8 cellular contexts compared by ENCODE assay signal in the genomic region with DNA sequence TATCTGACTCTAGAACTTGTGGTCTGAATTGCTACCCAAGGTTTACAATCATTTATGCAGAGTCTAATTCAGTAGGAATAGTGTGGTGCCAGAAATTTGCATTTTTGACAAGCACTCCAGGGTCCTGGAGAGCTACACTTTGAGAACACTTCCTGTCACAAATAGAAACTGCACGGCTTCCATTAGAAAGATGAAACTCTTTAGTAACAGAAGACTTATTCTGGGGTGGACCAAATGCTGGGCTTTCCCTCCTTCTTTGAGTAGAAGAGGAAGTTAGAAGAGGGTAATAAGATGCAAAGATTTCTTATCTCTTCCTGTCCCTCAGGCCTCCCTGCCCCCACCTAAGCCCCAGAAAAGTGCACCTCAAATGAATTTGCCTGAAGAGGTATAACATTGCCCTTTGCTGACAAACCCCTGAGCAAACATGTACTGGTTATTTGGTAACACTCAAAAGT. TPM values are rescaled to one million over a fixed set of nuclear protein-coding genes. Genes with fewer than 3 reads are reported as not detected.
DNase-seq lines count a peak whose midpoint lies in the region; ATAC-seq and TF ChIP-seq lines count a peak whose summit lies in the region.

No MANE protein-coding gene starts in this region.

- peak overlapping the region; percentile 58 for H3K4me3 ChIP-seq in OCI-LY3 (ENCODE audit: low read length)
- no peak overlapping the region for H3K4me3 ChIP-seq in ascending aorta
- no peak overlapping the region for H3K4me3 ChIP-seq in sigmoid colon

- no peak for DNase-seq in activated T-cell treated with anti-CD3 and anti-CD28 coated beads, Interleukin-2, amount 50 U/mL, for 72 hours
- DNase-seq in activated T-cell treated with anti-CD3 and anti-CD28 coated beads, Interleukin-2, amount 50 U/mL, for 48 hours = no peak
- DNase-seq in stimulated activated effector memory CD8-positive, alpha-beta T cell treated with anti-CD3 and anti-CD28 coated beads, Interleukin-12 subunit alpha, Interleukin-12 subunit beta, amount 100 ng/mL, for 72 hours (ENCODE audit: low spot score in 2 of 2) = no peak
- DNase-seq in ascending aorta (ENCODE audit: low spot score in 2 of 2) = no peak
- DNase-seq in sigmoid colon = no peak
- no peak for DNase-seq in 8988T

- peak overlapping the region; percentile 80 for H3K4me2 ChIP-seq in OCI-LY3 (ENCODE audit: low read length)

- H3K27me3 ChIP-seq in OCI-LY3 (ENCODE audit: low read depth, low read length) (no peaks in the 10 kb centered on the region), ascending aorta (no peaks in the 10 kb centered on the region), sigmoid colon (no peaks in the 10 kb centered on the region)

- no peak for TF ChIP-seq POLR2A in sigmoid colon (IDR thresholded peaks at IDR 0.05)

- ATAC-seq in activated T-cell treated with anti-CD3 and anti-CD28 coated beads, Interleukin-2, amount 50 U/mL, for 72 hours (replicated peaks in 1 of 2) = peak in 1 of 2 donors; percentile 33
- peak; percentile 66 for ATAC-seq in HG02970 (IDR thresholded peaks at IDR 0.05; ENCODE audit: low FRiP score, unreplicated experiment)
- ATAC-seq in stimulated activated effector memory CD8-positive, alpha-beta T cell treated with anti-CD3 and anti-CD28 coated beads, Interleukin-12 subunit alpha, Interleukin-12 subunit beta, amount 100 ng/mL, for 72 hours = peak; percentile 43

- no peaks in the 10 kb centered on the region for H3K9me3 Mint-ChIP-seq in activated T-cell treated with anti-CD3 and anti-CD28 coated beads, Interleukin-2, amount 50 U/mL, for 72 hours
- H3K9me3 Mint-ChIP-seq in stimulated activated effector memory CD8-positive, alpha-beta T cell treated with anti-CD3 and anti-CD28 coated beads, Interleukin-12 subunit alpha, Interleukin-12 subunit beta, amount 100 ng/mL, for 72 hours = no peaks in the 10 kb centered on the region

- no peak overlapping the region for H2AFZ ChIP-seq in OCI-LY3 (ENCODE audit: low read depth, low read length)

- peaks cover 14% of the 10 kb centered on the region; the same call in 1 of the 2 replicates for H3K79me2 ChIP-seq in OCI-LY3 (ENCODE audit: low read length)

- H3K36me3 ChIP-seq in OCI-LY3 (replicated peaks; ENCODE audit: low read depth, low read length) = peaks cover 29% of the 10 kb centered on the region
- peaks cover 4 to 6% of the 10 kb centered on the region in 2 donors for H3K36me3 ChIP-seq in ascending aorta
- H3K36me3 ChIP-seq in sigmoid colon = peaks cover 0 to 34% (median 10%) of the 10 kb centered on the region in 4 donors

- no peaks in the 10 kb centered on the region for H4K20me1 ChIP-seq in OCI-LY3 (ENCODE audit: insufficient read depth, low read length)

- H3K4me1 ChIP-seq in OCI-LY3 (ENCODE audit: low read length) = peaks cover 55% of the 10 kb centered on the region
- H3K4me1 ChIP-seq in ascending aorta = peaks cover 6 to 16% of the 10 kb centered on the region in 2 donors
- H3K4me1 ChIP-seq in sigmoid colon = peaks cover 0 to 18% (median 13%) of the 10 kb centered on the region in 4 donors

- peaks cover 2 to 4% of the 10 kb centered on the region in 2 donors for H3K36me3 Mint-ChIP-seq in activated T-cell treated with anti-CD3 and anti-CD28 coated beads, Interleukin-2, amount 50 U/mL, for 72 hours (ENCODE audit: insufficient read depth in 2 of 2)
- peaks cover 52% of the 10 kb centered on the region for H3K36me3 Mint-ChIP-seq in stimulated activated effector memory CD8-positive, alpha-beta T cell treated with anti-CD3 and anti-CD28 coated beads, Interleukin-12 subunit alpha, Interleukin-12 subunit beta, amount 100 ng/mL, for 72 hours

- H3K27ac ChIP-seq in OCI-LY3 (ENCODE audit: low read length) = peak overlapping the region; percentile 92
- no peak overlapping the region for H3K27ac ChIP-seq in ascending aorta
- no peak overlapping the region for H3K27ac ChIP-seq in sigmoid colon

- peak overlapping the region; percentile 22 to 51 for H3K4me3 Mint-ChIP-seq in activated T-cell treated with anti-CD3 and anti-CD28 coated beads, Interleukin-2, amount 50 U/mL, for 72 hours
- H3K4me3 Mint-ChIP-seq in stimulated activated effector memory CD8-positive, alpha-beta T cell treated with anti-CD3 and anti-CD28 coated beads, Interleukin-12 subunit alpha, Interleukin-12 subunit beta, amount 100 ng/mL, for 72 hours = no peak overlapping the region

- peak overlapping the region; percentile 73 for H3K27ac Mint-ChIP-seq in activated T-cell treated with anti-CD3 and anti-CD28 coated beads, Interleukin-2, amount 50 U/mL, for 72 hours
- peak overlapping the region; percentile 66 for H3K27ac Mint-ChIP-seq in stimulated activated effector memory CD8-positive, alpha-beta T cell treated with anti-CD3 and anti-CD28 coated beads, Interleukin-12 subunit alpha, Interleukin-12 subunit beta, amount 100 ng/mL, for 72 hours

- 31 to 85% methylated on average over 1 of the region's 1 CpG for WGBS in sigmoid colon, 2 donors

- no peak for TF ChIP-seq EP300 in sigmoid colon (IDR thresholded peaks at IDR 0.05)

- TF ChIP-seq CTCF in OCI-LY3 (IDR thresholded peaks at IDR 0.05; ENCODE audit: low read depth, low read length) (no peak), ascending aorta (IDR thresholded peaks at IDR 0.05) (no peak), sigmoid colon (IDR thresholded peaks at IDR 0.05) (no peak)

- H3K27me3 Mint-ChIP-seq in activated T-cell treated with anti-CD3 and anti-CD28 coated beads, Interleukin-2, amount 50 U/mL, for 72 hours (ENCODE audit: low read depth) = no peaks in the 10 kb centered on the region

- peaks cover 65% of the 10 kb centered on the region for H3K4me1 Mint-ChIP-seq in activated T-cell treated with anti-CD3 and anti-CD28 coated beads, Interleukin-2, amount 50 U/mL, for 72 hours (ENCODE audit: low read depth)
- peaks cover 62% of the 10 kb centered on the region for H3K4me1 Mint-ChIP-seq in stimulated activated effector memory CD8-positive, alpha-beta T cell treated with anti-CD3 and anti-CD28 coated beads, Interleukin-12 subunit alpha, Interleukin-12 subunit beta, amount 100 ng/mL, for 72 hours

- H3K9me3 ChIP-seq in OCI-LY3 (ENCODE audit: insufficient read depth, low read length) (no peaks in the 10 kb centered on the region), ascending aorta (no peaks in the 10 kb centered on the region), sigmoid colon (no peaks in the 10 kb centered on the region)

- intact Hi-C loops in ascending aorta (cut with DNase I) (no loop called here), sigmoid colon (cut with DNase I) (no loop called here)

- H3K9ac ChIP-seq in OCI-LY3 (ENCODE audit: low read length) = peak overlapping the region; percentile 53; the same call in 1 of the 2 replicates

RNA-seq across cellular contexts. Expression of a gene that starts 28.4 kb away (rescaled TPM):
- 10 to 100 TPM; 70.5 to 90.5 TPM for total RNA-seq in activated T-cell treated with anti-CD3 and anti-CD28 coated beads, Interleukin-2, amount 50 U/mL, for 72 hours
- total RNA-seq in ascending aorta = 59.2 TPM
- total RNA-seq in sigmoid colon = 10 to 100 TPM; 44.4 to 99.4 (median 68.0) TPM
- 10 to 100 TPM; 14.4 to 49.8 (median 16.2) TPM for polyA plus RNA-seq in sigmoid colon
